In the genomic region with DNA sequence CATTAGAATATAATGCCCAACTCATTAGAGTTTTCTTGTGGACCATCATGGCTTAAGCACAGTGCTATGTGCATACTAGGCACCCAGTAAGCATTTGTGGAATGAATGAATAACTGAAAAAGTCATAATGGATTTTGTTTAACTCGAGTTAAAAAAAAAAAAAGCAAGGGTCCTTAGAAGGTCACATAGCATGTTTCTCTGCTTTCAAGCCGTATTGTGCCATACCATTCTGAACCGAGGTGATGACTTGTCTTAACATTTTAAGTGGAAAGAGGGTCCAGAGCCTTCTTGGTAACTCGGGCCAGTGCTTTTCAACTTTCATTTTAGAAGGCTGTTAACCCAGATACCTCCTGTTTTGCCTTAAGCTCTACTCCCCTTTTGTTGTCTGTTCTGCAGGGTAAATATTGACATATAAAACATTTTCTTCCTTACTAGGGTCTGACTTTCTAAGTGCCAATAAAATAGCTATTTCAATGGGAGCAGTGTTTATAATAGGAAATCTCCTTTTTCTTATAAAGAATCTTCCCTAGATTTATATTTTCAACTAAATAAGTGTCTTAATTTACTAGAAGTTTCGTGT, we compare ENCODE assay signal across 8 cellular contexts. TPM values are rescaled to one million over a fixed set of nuclear protein-coding genes. Genes with fewer than 3 reads are reported as not detected.
DNase-seq lines count a peak whose midpoint lies in the region; ATAC-seq and TF ChIP-seq lines count a peak whose summit lies in the region.

No MANE protein-coding gene starts in this region.

- no peak for DNase-seq in Caco-2
- DNase-seq in effector memory CD4-positive, alpha-beta T cell = no peak
- DNase-seq in neural progenitor cell (ENCODE audit: low spot score) = no peak
- no peak for DNase-seq in NCI-H1048 (lab: John Stamatoyannopoulos, UW)
- no peak for DNase-seq in NCI-H1930 (lab: John Stamatoyannopoulos, UW)

- H3K27me3 Mint-ChIP-seq in Caco-2 (ENCODE audit: insufficient read depth, unreplicated experiment) (no peaks in the 10 kb centered on the region), neural progenitor cell (ENCODE audit: insufficient read depth, low read depth) (peaks cover 5% of the 10 kb centered on the region)

- H3K9ac ChIP-seq in OCI-LY1 (ENCODE audit: low read length) = peak overlapping the region; percentile 80
- peak overlapping the region; percentile 71 for H3K9ac ChIP-seq in neural progenitor cell

- H3K36me3 Mint-ChIP-seq in Caco-2 (ENCODE audit: insufficient read depth, unreplicated experiment) = peaks cover 37% of the 10 kb centered on the region
- H3K36me3 Mint-ChIP-seq in neural progenitor cell = peaks cover 14% of the 10 kb centered on the region

- H2AFZ ChIP-seq in OCI-LY1 (ENCODE audit: low read length) = no peak overlapping the region
- H2AFZ ChIP-seq in neural progenitor cell (replicated peaks) = no peak overlapping the region

- H3K27ac ChIP-seq in OCI-LY1 (ENCODE audit: low read depth, low read length, poor library complexity, severe bottlenecking) (peak overlapping the region; percentile 47), neural progenitor cell (no peak overlapping the region)
- peak overlapping the region; percentile 91 for H3K27ac ChIP-seq in effector memory CD4-positive, alpha-beta T cell (ENCODE audit: insufficient read depth, low read length, poor library complexity, severe bottlenecking)

- CTCF ChIA-PET in Caco-2 (lab: Charles Lee) = no interaction called here

- H3K4me3 ChIP-seq in Caco-2 (ENCODE audit: low read depth, low read length) = peak overlapping the region; percentile 66
- peak overlapping the region; percentile 80 for H3K4me3 ChIP-seq in OCI-LY1 (ENCODE audit: low read depth, low read length, poor library complexity, severe bottlenecking)
- H3K4me3 ChIP-seq in effector memory CD4-positive, alpha-beta T cell (ENCODE audit: insufficient read depth, low read depth, low read length, poor library complexity, severe bottlenecking) = peak overlapping the region; percentile 82
- H3K4me3 ChIP-seq in neural progenitor cell = peak overlapping the region; percentile 90

- H3K4me3 Mint-ChIP-seq in Caco-2 (ENCODE audit: unreplicated experiment) (peak overlapping the region; percentile 100), neural progenitor cell (peak overlapping the region; percentile 100)

- no peak for TF ChIP-seq CTCF in Caco-2 (IDR thresholded peaks at IDR 0.05; ENCODE audit: insufficient read depth in 1 of 2, low read depth in 1 of 2, low read length in 1 of 2, severe bottlenecking in 1 of 2, unreplicated experiment in 1 of 2)
- TF ChIP-seq CTCF in OCI-LY1 (IDR thresholded peaks at IDR 0.05; ENCODE audit: low read length) = no peak
- no peak for TF ChIP-seq CTCF in neural progenitor cell (IDR thresholded peaks at IDR 0.05)

- no TSS peak for BruUV-seq in Caco-2 (replicated peaks; lab: Mats Ljungman, UMichigan)

- H3K79me2 ChIP-seq in OCI-LY1 (ENCODE audit: insufficient read depth, low read length) (peaks cover 55% of the 10 kb centered on the region), neural progenitor cell (ENCODE audit: low read depth) (peaks cover 84% of the 10 kb centered on the region)

- peaks cover 25% of the 10 kb centered on the region for H3K4me1 Mint-ChIP-seq in Caco-2 (ENCODE audit: low read depth, unreplicated experiment)
- H3K4me1 Mint-ChIP-seq in neural progenitor cell = peaks cover 28% of the 10 kb centered on the region

- H3K4me2 ChIP-seq in OCI-LY1 (ENCODE audit: low read length) (peak overlapping the region; percentile 91), neural progenitor cell (peak overlapping the region; percentile 93)

- ATAC-seq in GM19351 (IDR thresholded peaks at IDR 0.05; ENCODE audit: unreplicated experiment) (no peak), GM19397 (IDR thresholded peaks at IDR 0.05; ENCODE audit: unreplicated experiment) (no peak)

- H3K9me3 ChIP-seq in Caco-2 (no peaks in the 10 kb centered on the region), OCI-LY1 (ENCODE audit: low read length) (no peaks in the 10 kb centered on the region), neural progenitor cell (ENCODE audit: low read depth) (no peaks in the 10 kb centered on the region)
- no peaks in the 10 kb centered on the region for H3K9me3 ChIP-seq in effector memory CD4-positive, alpha-beta T cell (ENCODE audit: control insufficient read depth, low read length)

- H3K27me3 ChIP-seq in Caco-2 (replicated peaks; ENCODE audit: control insufficient read depth, insufficient read depth, low read length) (no peaks in the 10 kb centered on the region), OCI-LY1 (ENCODE audit: insufficient read depth, low read length) (no peaks in the 10 kb centered on the region), neural progenitor cell (no peaks in the 10 kb centered on the region)
- H3K27me3 ChIP-seq in effector memory CD4-positive, alpha-beta T cell (replicated peaks; ENCODE audit: control insufficient read depth, insufficient read depth, low read length, poor library complexity, severe bottlenecking) = no peaks in the 10 kb centered on the region

- H3K9me3 Mint-ChIP-seq in Caco-2 (ENCODE audit: unreplicated experiment) (no peaks in the 10 kb centered on the region), neural progenitor cell (no peaks in the 10 kb centered on the region)

- POLR2A ChIA-PET in Caco-2 (lab: Charles Lee) = interaction anchor here (0.6 kb wide), 1 partner anchor 106 kb away, joined by 3 read pairs; no protein-coding TSS in a partner anchor

- H3K9me2 ChIP-seq in OCI-LY1 (ENCODE audit: low read depth, low read length) = no peaks in the 10 kb centered on the region

- H3K4me1 ChIP-seq in Caco-2 = peaks cover 21% of the 10 kb centered on the region; the same call in 1 of the 2 replicates
- peaks cover 29% of the 10 kb centered on the region for H3K4me1 ChIP-seq in OCI-LY1 (ENCODE audit: insufficient read depth, low read length, severe bottlenecking)
- H3K4me1 ChIP-seq in effector memory CD4-positive, alpha-beta T cell (ENCODE audit: control insufficient read depth, insufficient read depth, low read length, poor library complexity, severe bottlenecking) = peaks cover 14% of the 10 kb centered on the region
- H3K4me1 ChIP-seq in neural progenitor cell = peaks cover 24% of the 10 kb centered on the region

- H3F3A ChIP-seq in OCI-LY1 (ENCODE audit: insufficient read depth, low read length) = no peaks in the 10 kb centered on the region
- H3F3A ChIP-seq in neural progenitor cell (ENCODE audit: low read depth) = peaks cover 8% of the 10 kb centered on the region

- H4K20me1 ChIP-seq in OCI-LY1 (ENCODE audit: insufficient read depth, low read length) (no peaks in the 10 kb centered on the region), neural progenitor cell (ENCODE audit: low read depth) (peaks cover 15% of the 10 kb centered on the region)

- H3K36me3 ChIP-seq in Caco-2 (ENCODE audit: control insufficient read depth, insufficient read depth, low read length) = no peaks in the 10 kb centered on the region; the same call in none of the 2 replicates
- H3K36me3 ChIP-seq in OCI-LY1 (ENCODE audit: insufficient read depth, low read length) = no peaks in the 10 kb centered on the region
- no peaks in the 10 kb centered on the region for H3K36me3 ChIP-seq in effector memory CD4-positive, alpha-beta T cell (ENCODE audit: control insufficient read depth, insufficient read depth, low read length)
- H3K36me3 ChIP-seq in neural progenitor cell = no peaks in the 10 kb centered on the region

- H3K27ac Mint-ChIP-seq in Caco-2 (ENCODE audit: unreplicated experiment) (peak overlapping the region; percentile 100), neural progenitor cell (peak overlapping the region; percentile 95)

- intact Hi-C loops in Caco-2 (cut with micrococcal nuclease; ENCODE audit: unreplicated experiment) = loop anchor here (2.0 to 10.0 kb wide), 2 partner anchors 103 to 473 kb away; a partner anchor contains a TSS

RNA-seq across cellular contexts. Expression of a gene that starts 0.8 kb away (rescaled TPM):
- total RNA-seq in Caco-2 (2022) (0.09 and 0.18 TPM in 2 replicates), neural progenitor cell (ENCODE audit: low replicate concordance) (0.04 and 0.06 TPM in 2 replicates)

RNA-seq across cellular contexts. Expression of a gene that starts 1.4 kb away (rescaled TPM):
- total RNA-seq in Caco-2 (2022) (61.3 and 68.9 TPM in 2 replicates), neural progenitor cell (ENCODE audit: low replicate concordance) (32.1 and 51.8 TPM in 2 replicates)

RNA-seq across cellular contexts. Expression of a gene that starts 54.3 kb away (rescaled TPM):
- total RNA-seq in Caco-2 (2022) (0.49 and 1.1 TPM in 2 replicates), neural progenitor cell (ENCODE audit: low replicate concordance) (0.56 TPM in 1 of 2 replicates, not detected in the other)
